ENCODE assay signal across 1 cellular context in the genomic region with DNA sequence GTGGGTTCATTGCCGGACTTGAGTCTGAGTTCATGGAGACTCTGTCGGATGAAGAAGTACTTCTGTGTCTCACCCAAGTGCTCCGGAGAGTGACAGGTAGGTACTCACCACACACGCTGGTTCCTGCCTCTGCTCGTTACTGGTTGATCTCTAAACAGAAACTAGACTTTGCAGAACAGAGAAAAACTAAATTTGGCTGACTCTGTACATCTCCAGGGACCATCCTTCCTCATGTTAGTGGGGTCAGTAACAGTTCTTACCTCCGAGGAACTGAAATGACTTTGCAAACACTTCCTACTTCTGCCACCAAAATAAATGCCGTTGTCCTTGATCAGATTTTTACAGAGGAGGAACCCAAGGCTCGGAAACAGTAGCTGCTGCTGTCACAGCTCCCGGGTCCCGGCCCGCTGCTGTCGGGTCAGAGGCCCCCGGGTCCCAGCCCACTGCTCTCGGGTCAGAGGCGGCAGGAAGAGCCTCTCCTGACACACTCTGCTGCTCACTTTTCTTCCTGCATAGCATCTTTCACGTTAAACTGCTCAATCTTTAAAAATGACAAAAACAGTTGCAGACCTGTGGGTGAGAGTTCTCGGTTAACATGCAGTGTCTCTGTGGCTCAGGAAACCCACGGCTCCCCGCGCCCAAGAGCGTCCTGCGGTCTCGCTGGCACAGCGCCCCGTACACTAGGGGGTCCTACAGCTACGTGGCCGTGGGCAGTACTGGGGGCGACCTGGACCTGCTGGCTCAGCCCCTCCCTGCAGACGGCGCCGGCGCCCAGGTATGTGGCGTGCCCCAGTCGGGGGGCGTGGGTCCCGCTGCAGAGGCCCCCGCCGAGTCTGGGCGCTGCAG.
TF ChIP-seq lines count a peak whose summit lies in the region.

No MANE protein-coding gene starts in this region.

TF ChIP-seq in GM12878, 131 proteins besides CTCF, POLR2A, EP300 and RAD21 (continued from another document and continues in another):
- TF ChIP-seq ATF7 (IDR thresholded peaks at IDR 0.05; ENCODE audit: low read depth): peak; percentile 75
- TF ChIP-seq EED (IDR thresholded peaks at IDR 0.05; ENCODE audit: low read depth): peak; percentile 85
- TF ChIP-seq SUPT20H (IDR thresholded peaks at IDR 0.05; ENCODE audit: borderline replicate concordance, control insufficient read depth, low read depth, low read length): no peak
- TF ChIP-seq RAD51 (IDR thresholded peaks at IDR 0.05): no peak
- TF ChIP-seq, protein P1, sequence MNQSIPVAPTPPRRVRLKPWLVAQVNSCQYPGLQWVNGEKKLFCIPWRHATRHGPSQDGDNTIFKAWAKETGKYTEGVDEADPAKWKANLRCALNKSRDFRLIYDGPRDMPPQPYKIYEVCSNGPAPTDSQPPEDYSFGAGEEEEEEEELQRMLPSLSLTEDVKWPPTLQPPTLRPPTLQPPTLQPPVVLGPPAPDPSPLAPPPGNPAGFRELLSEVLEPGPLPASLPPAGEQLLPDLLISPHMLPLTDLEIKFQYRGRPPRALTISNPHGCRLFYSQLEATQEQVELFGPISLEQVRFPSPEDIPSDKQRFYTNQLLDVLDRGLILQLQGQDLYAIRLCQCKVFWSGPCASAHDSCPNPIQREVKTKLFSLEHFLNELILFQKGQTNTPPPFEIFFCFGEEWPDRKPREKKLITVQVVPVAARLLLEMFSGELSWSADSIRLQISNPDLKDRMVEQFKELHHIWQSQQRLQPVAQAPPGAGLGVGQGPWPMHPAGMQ (IDR thresholded peaks at IDR 0.05; ENCODE audit: borderline replicate concordance): no peak
- TF ChIP-seq GABPA (IDR thresholded peaks at IDR 0.05; ENCODE audit: low read depth): peak; percentile 54; the same call in 1 of the 2 replicates
- 0 out of 2 replicates have a peak, but pooled peaks have one; percentile 30 for TF ChIP-seq POLR2AphosphoS2 (IDR thresholded peaks at IDR 0.05; ENCODE audit: low read depth, low read length)
- TF ChIP-seq TCF7 (IDR thresholded peaks at IDR 0.05; ENCODE audit: borderline replicate concordance): no peak
- TF ChIP-seq CHD1 (IDR thresholded peaks at IDR 0.05; ENCODE audit: low read depth, low read length): no peak
- peak; percentile 99 for TF ChIP-seq MEF2B (IDR thresholded peaks at IDR 0.05; ENCODE audit: partially characterized antibody, poor library complexity, severe bottlenecking)
- no peak for TF ChIP-seq HCFC1 (IDR thresholded peaks at IDR 0.05; ENCODE audit: low read length)
- no peak for TF ChIP-seq SUZ12 (IDR thresholded peaks at IDR 0.05; ENCODE audit: unreplicated experiment)
- TF ChIP-seq NR2C1 (IDR thresholded peaks at IDR 0.05): no peak
- no peak for TF ChIP-seq MTA3 (IDR thresholded peaks at IDR 0.05; ENCODE audit: borderline replicate concordance, low read length)
- TF ChIP-seq ZNF622 (IDR thresholded peaks at IDR 0.05): no peak
- TF ChIP-seq ZNF207 (IDR thresholded peaks at IDR 0.05; ENCODE audit: borderline replicate concordance): no peak
- TF ChIP-seq CHD4 (IDR thresholded peaks at IDR 0.05): no peak
- TF ChIP-seq EGR1 (IDR thresholded peaks at IDR 0.05; ENCODE audit: borderline replicate concordance in 1 of 2, low read depth in 2 of 2, low read length in 2 of 2): no peak
- TF ChIP-seq NR2C2 (IDR thresholded peaks at IDR 0.05; ENCODE audit: borderline replicate concordance, control insufficient read depth, insufficient read length, low read depth): no peak
- TF ChIP-seq, protein P2, sequence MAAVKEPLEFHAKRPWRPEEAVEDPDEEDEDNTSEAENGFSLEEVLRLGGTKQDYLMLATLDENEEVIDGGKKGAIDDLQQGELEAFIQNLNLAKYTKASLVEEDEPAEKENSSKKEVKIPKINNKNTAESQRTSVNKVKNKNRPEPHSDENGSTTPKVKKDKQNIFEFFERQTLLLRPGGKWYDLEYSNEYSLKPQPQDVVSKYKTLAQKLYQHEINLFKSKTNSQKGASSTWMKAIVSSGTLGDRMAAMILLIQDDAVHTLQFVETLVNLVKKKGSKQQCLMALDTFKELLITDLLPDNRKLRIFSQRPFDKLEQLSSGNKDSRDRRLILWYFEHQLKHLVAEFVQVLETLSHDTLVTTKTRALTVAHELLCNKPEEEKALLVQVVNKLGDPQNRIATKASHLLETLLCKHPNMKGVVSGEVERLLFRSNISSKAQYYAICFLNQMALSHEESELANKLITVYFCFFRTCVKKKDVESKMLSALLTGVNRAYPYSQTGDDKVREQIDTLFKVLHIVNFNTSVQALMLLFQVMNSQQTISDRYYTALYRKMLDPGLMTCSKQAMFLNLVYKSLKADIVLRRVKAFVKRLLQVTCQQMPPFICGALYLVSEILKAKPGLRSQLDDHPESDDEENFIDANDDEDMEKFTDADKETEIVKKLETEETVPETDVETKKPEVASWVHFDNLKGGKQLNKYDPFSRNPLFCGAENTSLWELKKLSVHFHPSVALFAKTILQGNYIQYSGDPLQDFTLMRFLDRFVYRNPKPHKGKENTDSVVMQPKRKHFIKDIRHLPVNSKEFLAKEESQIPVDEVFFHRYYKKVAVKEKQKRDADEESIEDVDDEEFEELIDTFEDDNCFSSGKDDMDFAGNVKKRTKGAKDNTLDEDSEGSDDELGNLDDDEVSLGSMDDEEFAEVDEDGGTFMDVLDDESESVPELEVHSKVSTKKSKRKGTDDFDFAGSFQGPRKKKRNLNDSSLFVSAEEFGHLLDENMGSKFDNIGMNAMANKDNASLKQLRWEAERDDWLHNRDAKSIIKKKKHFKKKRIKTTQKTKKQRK (IDR thresholded peaks at IDR 0.05; ENCODE audit: low read depth, low read length): no peak
- TF ChIP-seq TAF1 (IDR thresholded peaks at IDR 0.05; ENCODE audit: borderline replicate concordance, low read depth, low read length): peak; percentile 83
- TF ChIP-seq, protein P3, sequence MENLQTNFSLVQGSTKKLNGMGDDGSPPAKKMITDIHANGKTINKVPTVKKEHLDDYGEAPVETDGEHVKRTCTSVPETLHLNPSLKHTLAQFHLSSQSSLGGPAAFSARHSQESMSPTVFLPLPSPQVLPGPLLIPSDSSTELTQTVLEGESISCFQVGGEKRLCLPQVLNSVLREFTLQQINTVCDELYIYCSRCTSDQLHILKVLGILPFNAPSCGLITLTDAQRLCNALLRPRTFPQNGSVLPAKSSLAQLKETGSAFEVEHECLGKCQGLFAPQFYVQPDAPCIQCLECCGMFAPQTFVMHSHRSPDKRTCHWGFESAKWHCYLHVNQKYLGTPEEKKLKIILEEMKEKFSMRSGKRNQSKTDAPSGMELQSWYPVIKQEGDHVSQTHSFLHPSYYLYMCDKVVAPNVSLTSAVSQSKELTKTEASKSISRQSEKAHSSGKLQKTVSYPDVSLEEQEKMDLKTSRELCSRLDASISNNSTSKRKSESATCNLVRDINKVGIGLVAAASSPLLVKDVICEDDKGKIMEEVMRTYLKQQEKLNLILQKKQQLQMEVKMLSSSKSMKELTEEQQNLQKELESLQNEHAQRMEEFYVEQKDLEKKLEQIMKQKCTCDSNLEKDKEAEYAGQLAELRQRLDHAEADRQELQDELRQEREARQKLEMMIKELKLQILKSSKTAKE (IDR thresholded peaks at IDR 0.05; ENCODE audit: low read depth, poor library complexity, severe bottlenecking): peak; percentile 98
- peak; percentile 86 for TF ChIP-seq FOXM1 (IDR thresholded peaks at IDR 0.05; ENCODE audit: low read depth, low read length)
- TF ChIP-seq JUND (IDR thresholded peaks at IDR 0.05; ENCODE audit: low read depth, low read length): peak; percentile 38; the same call in 1 of the 2 replicates
- TF ChIP-seq, protein P4, sequence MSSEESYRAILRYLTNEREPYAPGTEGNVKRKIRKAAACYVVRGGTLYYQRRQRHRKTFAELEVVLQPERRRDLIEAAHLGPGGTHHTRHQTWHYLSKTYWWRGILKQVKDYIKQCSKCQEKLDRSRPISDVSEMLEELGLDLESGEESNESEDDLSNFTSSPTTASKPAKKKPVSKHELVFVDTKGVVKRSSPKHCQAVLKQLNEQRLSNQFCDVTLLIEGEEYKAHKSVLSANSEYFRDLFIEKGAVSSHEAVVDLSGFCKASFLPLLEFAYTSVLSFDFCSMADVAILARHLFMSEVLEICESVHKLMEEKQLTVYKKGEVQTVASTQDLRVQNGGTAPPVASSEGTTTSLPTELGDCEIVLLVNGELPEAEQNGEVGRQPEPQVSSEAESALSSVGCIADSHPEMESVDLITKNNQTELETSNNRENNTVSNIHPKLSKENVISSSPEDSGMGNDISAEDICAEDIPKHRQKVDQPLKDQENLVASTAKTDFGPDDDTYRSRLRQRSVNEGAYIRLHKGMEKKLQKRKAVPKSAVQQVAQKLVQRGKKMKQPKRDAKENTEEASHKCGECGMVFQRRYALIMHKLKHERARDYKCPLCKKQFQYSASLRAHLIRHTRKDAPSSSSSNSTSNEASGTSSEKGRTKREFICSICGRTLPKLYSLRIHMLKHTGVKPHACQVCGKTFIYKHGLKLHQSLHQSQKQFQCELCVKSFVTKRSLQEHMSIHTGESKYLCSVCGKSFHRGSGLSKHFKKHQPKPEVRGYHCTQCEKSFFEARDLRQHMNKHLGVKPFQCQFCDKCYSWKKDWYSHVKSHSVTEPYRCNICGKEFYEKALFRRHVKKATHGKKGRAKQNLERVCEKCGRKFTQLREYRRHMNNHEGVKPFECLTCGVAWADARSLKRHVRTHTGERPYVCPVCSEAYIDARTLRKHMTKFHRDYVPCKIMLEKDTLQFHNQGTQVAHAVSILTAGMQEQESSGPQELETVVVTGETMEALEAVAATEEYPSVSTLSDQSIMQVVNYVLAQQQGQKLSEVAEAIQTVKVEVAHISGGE (CRISPR knock-in tag; IDR thresholded peaks at IDR 0.05): no peak
- no peak for TF ChIP-seq FOXK2 (IDR thresholded peaks at IDR 0.05)
- TF ChIP-seq SPI1 (IDR thresholded peaks at IDR 0.05; ENCODE audit: borderline replicate concordance, insufficient read depth, low read depth, low read length): peak; percentile 93
- TF ChIP-seq ETV6 (conservative IDR thresholded peaks at IDR 0.05 in 1 of 2, IDR thresholded peaks at IDR 0.05 in 1 of 2; ENCODE audit: borderline replicate concordance in 1 of 2, low read depth in 1 of 2): peak in 1 of 2 experiments; percentile 90; a peak in 2 of 4 replicates
- TF ChIP-seq HDGF (IDR thresholded peaks at IDR 0.05): no peak
- peak; percentile 76; the same call in 2 of the 3 replicates for TF ChIP-seq POU2F2 (IDR thresholded peaks at IDR 0.05; ENCODE audit: borderline replicate concordance, low read depth, low read length)
- TF ChIP-seq SRF (IDR thresholded peaks at IDR 0.05; ENCODE audit: low read depth in 2 of 2, low read length in 2 of 2): 0 out of 4 replicates have a peak, but pooled peaks of 1 of the 2 experiments have one; percentile 41
- TF ChIP-seq TBL1XR1 (IDR thresholded peaks at IDR 0.05; ENCODE audit: low read depth, low read length): peak; percentile 87
- TF ChIP-seq PAX8 (IDR thresholded peaks at IDR 0.05): no peak
- TF ChIP-seq SIN3A (IDR thresholded peaks at IDR 0.05; ENCODE audit: low read depth, low read length): no peak
- no peak for TF ChIP-seq KDM1A (IDR thresholded peaks at IDR 0.05; ENCODE audit: borderline replicate concordance)
- peak; percentile 89 for TF ChIP-seq IKZF1 (conservative IDR thresholded peaks at IDR 0.05)
- TF ChIP-seq, protein P5, sequence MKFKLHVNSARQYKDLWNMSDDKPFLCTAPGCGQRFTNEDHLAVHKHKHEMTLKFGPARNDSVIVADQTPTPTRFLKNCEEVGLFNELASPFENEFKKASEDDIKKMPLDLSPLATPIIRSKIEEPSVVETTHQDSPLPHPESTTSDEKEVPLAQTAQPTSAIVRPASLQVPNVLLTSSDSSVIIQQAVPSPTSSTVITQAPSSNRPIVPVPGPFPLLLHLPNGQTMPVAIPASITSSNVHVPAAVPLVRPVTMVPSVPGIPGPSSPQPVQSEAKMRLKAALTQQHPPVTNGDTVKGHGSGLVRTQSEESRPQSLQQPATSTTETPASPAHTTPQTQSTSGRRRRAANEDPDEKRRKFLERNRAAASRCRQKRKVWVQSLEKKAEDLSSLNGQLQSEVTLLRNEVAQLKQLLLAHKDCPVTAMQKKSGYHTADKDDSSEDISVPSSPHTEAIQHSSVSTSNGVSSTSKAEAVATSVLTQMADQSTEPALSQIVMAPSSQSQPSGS (IDR thresholded peaks at IDR 0.05; ENCODE audit: low read length): peak; percentile 91
- peak; percentile 68 for TF ChIP-seq SP1 (IDR thresholded peaks at IDR 0.05; ENCODE audit: low read depth, low read length)
- no peak; the same call in 1 of the 2 replicates for TF ChIP-seq CBFB (IDR thresholded peaks at IDR 0.05; ENCODE audit: low read depth)
- TF ChIP-seq, protein P6, sequence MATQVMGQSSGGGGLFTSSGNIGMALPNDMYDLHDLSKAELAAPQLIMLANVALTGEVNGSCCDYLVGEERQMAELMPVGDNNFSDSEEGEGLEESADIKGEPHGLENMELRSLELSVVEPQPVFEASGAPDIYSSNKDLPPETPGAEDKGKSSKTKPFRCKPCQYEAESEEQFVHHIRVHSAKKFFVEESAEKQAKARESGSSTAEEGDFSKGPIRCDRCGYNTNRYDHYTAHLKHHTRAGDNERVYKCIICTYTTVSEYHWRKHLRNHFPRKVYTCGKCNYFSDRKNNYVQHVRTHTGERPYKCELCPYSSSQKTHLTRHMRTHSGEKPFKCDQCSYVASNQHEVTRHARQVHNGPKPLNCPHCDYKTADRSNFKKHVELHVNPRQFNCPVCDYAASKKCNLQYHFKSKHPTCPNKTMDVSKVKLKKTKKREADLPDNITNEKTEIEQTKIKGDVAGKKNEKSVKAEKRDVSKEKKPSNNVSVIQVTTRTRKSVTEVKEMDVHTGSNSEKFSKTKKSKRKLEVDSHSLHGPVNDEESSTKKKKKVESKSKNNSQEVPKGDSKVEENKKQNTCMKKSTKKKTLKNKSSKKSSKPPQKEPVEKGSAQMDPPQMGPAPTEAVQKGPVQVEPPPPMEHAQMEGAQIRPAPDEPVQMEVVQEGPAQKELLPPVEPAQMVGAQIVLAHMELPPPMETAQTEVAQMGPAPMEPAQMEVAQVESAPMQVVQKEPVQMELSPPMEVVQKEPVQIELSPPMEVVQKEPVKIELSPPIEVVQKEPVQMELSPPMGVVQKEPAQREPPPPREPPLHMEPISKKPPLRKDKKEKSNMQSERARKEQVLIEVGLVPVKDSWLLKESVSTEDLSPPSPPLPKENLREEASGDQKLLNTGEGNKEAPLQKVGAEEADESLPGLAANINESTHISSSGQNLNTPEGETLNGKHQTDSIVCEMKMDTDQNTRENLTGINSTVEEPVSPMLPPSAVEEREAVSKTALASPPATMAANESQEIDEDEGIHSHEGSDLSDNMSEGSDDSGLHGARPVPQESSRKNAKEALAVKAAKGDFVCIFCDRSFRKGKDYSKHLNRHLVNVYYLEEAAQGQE (IDR thresholded peaks at IDR 0.05; ENCODE audit: low read depth, low read length): no peak; the same call in 1 of the 2 replicates
- TF ChIP-seq POLR2AphosphoS5 (IDR thresholded peaks at IDR 0.05; ENCODE audit: low read length): peak; percentile 62
- TF ChIP-seq, protein P7, sequence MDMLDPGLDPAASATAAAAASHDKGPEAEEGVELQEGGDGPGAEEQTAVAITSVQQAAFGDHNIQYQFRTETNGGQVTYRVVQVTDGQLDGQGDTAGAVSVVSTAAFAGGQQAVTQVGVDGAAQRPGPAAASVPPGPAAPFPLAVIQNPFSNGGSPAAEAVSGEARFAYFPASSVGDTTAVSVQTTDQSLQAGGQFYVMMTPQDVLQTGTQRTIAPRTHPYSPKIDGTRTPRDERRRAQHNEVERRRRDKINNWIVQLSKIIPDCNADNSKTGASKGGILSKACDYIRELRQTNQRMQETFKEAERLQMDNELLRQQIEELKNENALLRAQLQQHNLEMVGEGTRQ (IDR thresholded peaks at IDR 0.05; ENCODE audit: borderline replicate concordance, low read depth, low read length): no peak
- no peak for TF ChIP-seq MXI1 (IDR thresholded peaks at IDR 0.05; ENCODE audit: low read depth, low read length)
- no peak for TF ChIP-seq STAT1 (conservative IDR thresholded peaks at IDR 0.05)
